ENCODE assay signal across 1 cellular context in genomic region chr3:47503033-47503432, GRCh38.
TF ChIP-seq lines count a peak whose summit lies in the region.

No MANE protein-coding gene starts in this region.

TF ChIP-seq in K562, 482 proteins besides CTCF, POLR2A, EP300 and RAD21 (continued from another document and continues in another):
- TF ChIP-seq RHOXF2B (CRISPR knock-in tag; conservative IDR thresholded peaks at IDR 0.05) (no peak), ZNF133 (CRISPR knock-in tag; IDR thresholded peaks at IDR 0.05) (no peak), NCOA6 (IDR thresholded peaks at IDR 0.05) (no peak), RBM39 (optimal IDR thresholded peaks at IDR 0.05; ENCODE audit: low read depth, low read length) (no peak), PPARD (CRISPR knock-in tag; IDR thresholded peaks at IDR 0.05) (no peak), ZHX1 (conservative IDR thresholded peaks at IDR 0.05; ENCODE audit: low read length) (no peak), NR4A1 (CRISPR knock-in tag; IDR thresholded peaks at IDR 0.05) (no peak), NR4A1 (tag; IDR thresholded peaks at IDR 0.05) (0 out of 2 replicates have a peak, but pooled peaks have one; percentile 28), BCOR (IDR thresholded peaks at IDR 0.05) (no peak), ZNF695 (CRISPR knock-in tag; IDR thresholded peaks at IDR 0.05) (no peak), NUFIP1 (IDR thresholded peaks at IDR 0.05; ENCODE audit: partially characterized antibody) (peak; percentile 63), MTA3 (IDR thresholded peaks at IDR 0.05; ENCODE audit: borderline replicate concordance) (no peak), ZBTB11 (CRISPR knock-in tag; IDR thresholded peaks at IDR 0.05) (no peak), SMAD4 (CRISPR knock-in tag; conservative IDR thresholded peaks at IDR 0.05) (0 out of 2 replicates have a peak, but pooled peaks have one; percentile 49), KDM2B (CRISPR knock-in tag; IDR thresholded peaks at IDR 0.05) (no peak), MED1 (CRISPR knock-in tag; IDR thresholded peaks at IDR 0.05; ENCODE audit: borderline replicate concordance) (no peak), ESRRA (IDR thresholded peaks at IDR 0.05; ENCODE audit: borderline replicate concordance, low read depth) (peak; percentile 27; the same call in 1 of the 2 replicates), ELF2 (CRISPR knock-in tag; IDR thresholded peaks at IDR 0.05) (no peak), CEBPB (tag; IDR thresholded peaks at IDR 0.05) (no peak), THRB (CRISPR knock-in tag; conservative IDR thresholded peaks at IDR 0.05) (no peak), ZNF316 (IDR thresholded peaks at IDR 0.05) (no peak), ILF3 (IDR thresholded peaks at IDR 0.05; ENCODE audit: borderline replicate concordance) (no peak), BRF2 (IDR thresholded peaks at IDR 0.05; ENCODE audit: borderline replicate concordance, insufficient read depth, insufficient read length) (no peak), RFX5 (IDR thresholded peaks at IDR 0.05; ENCODE audit: low read depth, low read length) (no peak), SAFB (IDR thresholded peaks at IDR 0.05; ENCODE audit: borderline replicate concordance, low read depth, low read length) (no peak), SRF (CRISPR knock-in tag; IDR thresholded peaks at IDR 0.05) (0 out of 4 replicates have a peak, but pooled peaks of 1 of the 2 experiments have one; percentile 14), ZNF232 (CRISPR knock-in tag; IDR thresholded peaks at IDR 0.05) (no peak), PHB (CRISPR knock-in tag; IDR thresholded peaks at IDR 0.05) (no peak), ZNF408 (CRISPR knock-in tag; IDR thresholded peaks at IDR 0.05; ENCODE audit: low read depth) (no peak), RAD51 (IDR thresholded peaks at IDR 0.05; ENCODE audit: borderline replicate concordance, low read depth) (no peak), CXXC5 (CRISPR knock-in tag; IDR thresholded peaks at IDR 0.05) (peak; percentile 64), LEF1 (IDR thresholded peaks at IDR 0.05) (peak; percentile 82; the same call in 1 of the 2 replicates), SMC3 (conservative IDR thresholded peaks at IDR 0.05; ENCODE audit: insufficient read depth, low read depth, low read length) (no peak), NR2C1 (IDR thresholded peaks at IDR 0.05) (0 out of 2 replicates have a peak, but pooled peaks have one; percentile 17), NR2C1 (tag; IDR thresholded peaks at IDR 0.05) (peak; percentile 40), ZNF444 (CRISPR knock-in tag; IDR thresholded peaks at IDR 0.05) (no peak)
- TF ChIP-seq, protein P1, sequence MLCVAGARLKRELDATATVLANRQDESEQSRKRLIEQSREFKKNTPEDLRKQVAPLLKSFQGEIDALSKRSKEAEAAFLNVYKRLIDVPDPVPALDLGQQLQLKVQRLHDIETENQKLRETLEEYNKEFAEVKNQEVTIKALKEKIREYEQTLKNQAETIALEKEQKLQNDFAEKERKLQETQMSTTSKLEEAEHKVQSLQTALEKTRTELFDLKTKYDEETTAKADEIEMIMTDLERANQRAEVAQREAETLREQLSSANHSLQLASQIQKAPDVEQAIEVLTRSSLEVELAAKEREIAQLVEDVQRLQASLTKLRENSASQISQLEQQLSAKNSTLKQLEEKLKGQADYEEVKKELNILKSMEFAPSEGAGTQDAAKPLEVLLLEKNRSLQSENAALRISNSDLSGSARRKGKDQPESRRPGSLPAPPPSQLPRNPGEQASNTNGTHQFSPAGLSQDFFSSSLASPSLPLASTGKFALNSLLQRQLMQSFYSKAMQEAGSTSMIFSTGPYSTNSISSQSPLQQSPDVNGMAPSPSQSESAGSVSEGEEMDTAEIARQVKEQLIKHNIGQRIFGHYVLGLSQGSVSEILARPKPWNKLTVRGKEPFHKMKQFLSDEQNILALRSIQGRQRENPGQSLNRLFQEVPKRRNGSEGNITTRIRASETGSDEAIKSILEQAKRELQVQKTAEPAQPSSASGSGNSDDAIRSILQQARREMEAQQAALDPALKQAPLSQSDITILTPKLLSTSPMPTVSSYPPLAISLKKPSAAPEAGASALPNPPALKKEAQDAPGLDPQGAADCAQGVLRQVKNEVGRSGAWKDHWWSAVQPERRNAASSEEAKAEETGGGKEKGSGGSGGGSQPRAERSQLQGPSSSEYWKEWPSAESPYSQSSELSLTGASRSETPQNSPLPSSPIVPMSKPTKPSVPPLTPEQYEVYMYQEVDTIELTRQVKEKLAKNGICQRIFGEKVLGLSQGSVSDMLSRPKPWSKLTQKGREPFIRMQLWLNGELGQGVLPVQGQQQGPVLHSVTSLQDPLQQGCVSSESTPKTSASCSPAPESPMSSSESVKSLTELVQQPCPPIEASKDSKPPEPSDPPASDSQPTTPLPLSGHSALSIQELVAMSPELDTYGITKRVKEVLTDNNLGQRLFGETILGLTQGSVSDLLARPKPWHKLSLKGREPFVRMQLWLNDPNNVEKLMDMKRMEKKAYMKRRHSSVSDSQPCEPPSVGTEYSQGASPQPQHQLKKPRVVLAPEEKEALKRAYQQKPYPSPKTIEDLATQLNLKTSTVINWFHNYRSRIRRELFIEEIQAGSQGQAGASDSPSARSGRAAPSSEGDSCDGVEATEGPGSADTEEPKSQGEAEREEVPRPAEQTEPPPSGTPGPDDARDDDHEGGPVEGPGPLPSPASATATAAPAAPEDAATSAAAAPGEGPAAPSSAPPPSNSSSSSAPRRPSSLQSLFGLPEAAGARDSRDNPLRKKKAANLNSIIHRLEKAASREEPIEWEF (CRISPR knock-in tag; IDR thresholded peaks at IDR 0.05): no peak
- TF ChIP-seq, protein P2, sequence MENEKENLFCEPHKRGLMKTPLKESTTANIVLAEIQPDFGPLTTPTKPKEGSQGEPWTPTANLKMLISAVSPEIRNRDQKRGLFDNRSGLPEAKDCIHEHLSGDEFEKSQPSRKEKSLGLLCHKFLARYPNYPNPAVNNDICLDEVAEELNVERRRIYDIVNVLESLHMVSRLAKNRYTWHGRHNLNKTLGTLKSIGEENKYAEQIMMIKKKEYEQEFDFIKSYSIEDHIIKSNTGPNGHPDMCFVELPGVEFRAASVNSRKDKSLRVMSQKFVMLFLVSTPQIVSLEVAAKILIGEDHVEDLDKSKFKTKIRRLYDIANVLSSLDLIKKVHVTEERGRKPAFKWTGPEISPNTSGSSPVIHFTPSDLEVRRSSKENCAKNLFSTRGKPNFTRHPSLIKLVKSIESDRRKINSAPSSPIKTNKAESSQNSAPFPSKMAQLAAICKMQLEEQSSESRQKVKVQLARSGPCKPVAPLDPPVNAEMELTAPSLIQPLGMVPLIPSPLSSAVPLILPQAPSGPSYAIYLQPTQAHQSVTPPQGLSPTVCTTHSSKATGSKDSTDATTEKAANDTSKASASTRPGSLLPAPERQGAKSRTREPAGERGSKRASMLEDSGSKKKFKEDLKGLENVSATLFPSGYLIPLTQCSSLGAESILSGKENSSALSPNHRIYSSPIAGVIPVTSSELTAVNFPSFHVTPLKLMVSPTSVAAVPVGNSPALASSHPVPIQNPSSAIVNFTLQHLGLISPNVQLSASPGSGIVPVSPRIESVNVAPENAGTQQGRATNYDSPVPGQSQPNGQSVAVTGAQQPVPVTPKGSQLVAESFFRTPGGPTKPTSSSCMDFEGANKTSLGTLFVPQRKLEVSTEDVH (IDR thresholded peaks at IDR 0.05; ENCODE audit: low read depth, partially characterized antibody): no peak
- TF ChIP-seq, protein P3, sequence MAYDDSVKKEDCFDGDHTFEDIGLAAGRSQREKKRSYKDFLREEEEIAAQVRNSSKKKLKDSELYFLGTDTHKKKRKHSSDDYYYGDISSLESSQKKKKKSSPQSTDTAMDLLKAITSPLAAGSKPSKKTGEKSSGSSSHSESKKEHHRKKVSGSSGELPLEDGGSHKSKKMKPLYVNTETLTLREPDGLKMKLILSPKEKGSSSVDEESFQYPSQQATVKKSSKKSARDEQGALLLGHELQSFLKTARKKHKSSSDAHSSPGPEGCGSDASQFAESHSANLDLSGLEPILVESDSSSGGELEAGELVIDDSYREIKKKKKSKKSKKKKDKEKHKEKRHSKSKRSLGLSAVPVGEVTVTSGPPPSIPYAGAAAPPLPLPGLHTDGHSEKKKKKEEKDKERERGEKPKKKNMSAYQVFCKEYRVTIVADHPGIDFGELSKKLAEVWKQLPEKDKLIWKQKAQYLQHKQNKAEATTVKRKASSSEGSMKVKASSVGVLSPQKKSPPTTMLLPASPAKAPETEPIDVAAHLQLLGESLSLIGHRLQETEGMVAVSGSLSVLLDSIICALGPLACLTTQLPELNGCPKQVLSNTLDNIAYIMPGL (CRISPR knock-in tag; IDR thresholded peaks at IDR 0.05): no peak
- TF ChIP-seq, protein P4, sequence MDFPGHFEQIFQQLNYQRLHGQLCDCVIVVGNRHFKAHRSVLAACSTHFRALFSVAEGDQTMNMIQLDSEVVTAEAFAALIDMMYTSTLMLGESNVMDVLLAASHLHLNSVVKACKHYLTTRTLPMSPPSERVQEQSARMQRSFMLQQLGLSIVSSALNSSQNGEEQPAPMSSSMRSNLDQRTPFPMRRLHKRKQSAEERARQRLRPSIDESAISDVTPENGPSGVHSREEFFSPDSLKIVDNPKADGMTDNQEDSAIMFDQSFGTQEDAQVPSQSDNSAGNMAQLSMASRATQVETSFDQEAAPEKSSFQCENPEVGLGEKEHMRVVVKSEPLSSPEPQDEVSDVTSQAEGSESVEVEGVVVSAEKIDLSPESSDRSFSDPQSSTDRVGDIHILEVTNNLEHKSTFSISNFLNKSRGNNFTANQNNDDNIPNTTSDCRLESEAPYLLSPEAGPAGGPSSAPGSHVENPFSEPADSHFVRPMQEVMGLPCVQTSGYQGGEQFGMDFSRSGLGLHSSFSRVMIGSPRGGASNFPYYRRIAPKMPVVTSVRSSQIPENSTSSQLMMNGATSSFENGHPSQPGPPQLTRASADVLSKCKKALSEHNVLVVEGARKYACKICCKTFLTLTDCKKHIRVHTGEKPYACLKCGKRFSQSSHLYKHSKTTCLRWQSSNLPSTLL (IDR thresholded peaks at IDR 0.05): no peak
- TF ChIP-seq, protein P5, sequence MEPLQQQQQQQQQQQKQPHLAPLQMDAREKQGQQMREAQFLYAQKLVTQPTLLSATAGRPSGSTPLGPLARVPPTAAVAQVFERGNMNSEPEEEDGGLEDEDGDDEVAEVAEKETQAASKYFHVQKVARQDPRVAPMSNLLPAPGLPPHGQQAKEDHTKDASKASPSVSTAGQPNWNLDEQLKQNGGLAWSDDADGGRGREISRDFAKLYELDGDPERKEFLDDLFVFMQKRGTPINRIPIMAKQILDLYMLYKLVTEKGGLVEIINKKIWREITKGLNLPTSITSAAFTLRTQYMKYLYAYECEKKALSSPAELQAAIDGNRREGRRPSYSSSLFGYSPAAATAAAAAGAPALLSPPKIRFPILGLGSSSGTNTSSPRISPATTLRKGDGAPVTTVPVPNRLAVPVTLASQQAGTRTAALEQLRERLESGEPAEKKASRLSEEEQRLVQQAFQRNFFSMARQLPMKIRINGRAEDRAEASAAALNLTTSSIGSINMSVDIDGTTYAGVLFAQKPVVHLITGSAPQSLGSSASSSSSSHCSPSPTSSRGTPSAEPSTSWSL (CRISPR knock-in tag; IDR thresholded peaks at IDR 0.05; ENCODE audit: borderline replicate concordance): no peak
